In the genomic region with DNA sequence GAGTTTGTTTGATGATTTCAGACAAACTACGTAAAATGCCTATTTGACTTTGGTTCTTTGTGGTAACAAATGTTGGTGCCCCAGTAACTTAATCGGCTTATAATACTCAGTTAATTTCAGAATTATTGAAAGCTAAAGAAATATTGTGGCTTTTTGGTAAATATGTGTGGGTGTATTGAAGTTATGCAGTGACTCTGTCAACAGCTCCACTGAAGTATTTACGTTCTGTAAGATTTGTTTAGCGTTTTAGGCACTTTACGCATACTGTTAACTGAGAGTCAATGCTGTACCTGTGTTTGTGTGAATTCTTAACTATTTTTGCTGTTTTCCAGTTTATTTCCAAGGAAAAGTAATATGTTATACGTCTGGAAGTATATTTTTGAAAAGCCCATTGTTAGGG, we compare ENCODE assay signal across 8 cellular contexts. TPM values are rescaled to one million over a fixed set of nuclear protein-coding genes. Genes with fewer than 3 reads are reported as not detected.
DNase-seq lines count a peak whose midpoint lies in the region; ATAC-seq and TF ChIP-seq lines count a peak whose summit lies in the region.

No MANE protein-coding gene starts in this region.

- no peak overlapping the region for H2BK120ac ChIP-seq in trophoblast cell (ENCODE audit: insufficient read depth, low read length, poor library complexity)

- no peak overlapping the region for H2AFZ ChIP-seq in trophoblast cell (ENCODE audit: insufficient read depth, low read length, poor library complexity)

- peaks cover 30% of the 10 kb centered on the region for H3K79me2 ChIP-seq in trophoblast cell (ENCODE audit: control insufficient read depth, insufficient read depth, low read length, poor library complexity)

- POLR2A ChIA-PET in Panc1 (lab: Charles Lee): no interaction called here

- DNase-seq in Panc1 (ENCODE audit: low read depth, low spot score): no peak
- DNase-seq in epithelial cell of prostate (ENCODE audit: low read depth, low spot score): no peak
- peak in 1 of 2 donors; percentile 8 for DNase-seq in trophoblast cell
- DNase-seq in NCI-H1092 treated with DMSO at 0.1 percent for 48 hours (lab: John Stamatoyannopoulos, UW): no peak
- no peak for DNase-seq in NCI-H1436 treated with DMSO at 0.1 percent for 48 hours (lab: John Stamatoyannopoulos, UW)
- DNase-seq in SW480 (ENCODE audit: low spot score): no peak
- DNase-seq in GM03348 (ENCODE audit: low spot score): no peak

- no peaks in the 10 kb centered on the region for H3K36me3 ChIP-seq in ES-I3 (ENCODE audit: insufficient read depth, low read length)
- peaks cover 5% of the 10 kb centered on the region for H3K36me3 ChIP-seq in Panc1 (ENCODE audit: control insufficient read depth, insufficient read depth, low read length)
- no peaks in the 10 kb centered on the region for H3K36me3 ChIP-seq in trophoblast cell (ENCODE audit: control insufficient read depth in 1 of 2, insufficient read depth in 2 of 2, low read length in 2 of 2)

- intact Hi-C loops in Panc1 (cut with micrococcal nuclease; ENCODE audit: unreplicated experiment): no loop called here

- H3K14ac ChIP-seq in trophoblast cell (ENCODE audit: low read length): no peak overlapping the region

- no peaks in the 10 kb centered on the region for H3K9me3 ChIP-seq in ES-I3 (ENCODE audit: control insufficient read depth, insufficient read depth, low read length)
- no peaks in the 10 kb centered on the region for H3K9me3 ChIP-seq in Panc1 (ENCODE audit: control insufficient read depth, insufficient read depth, low read depth, low read length)
- no peaks in the 10 kb centered on the region for H3K9me3 ChIP-seq in trophoblast cell (ENCODE audit: insufficient read depth, low read depth, low read length)

- H3K27me3 ChIP-seq in Panc1 (ENCODE audit: control insufficient read depth, insufficient read depth, low read length) (no peaks in the 10 kb centered on the region), trophoblast cell (ENCODE audit: insufficient read depth, low read length) (no peaks in the 10 kb centered on the region)

- in situ Hi-C loops in Panc1 (cut with HindIII; ENCODE audit: low pct_unique_long_range_greater_than_20kb, low sequenced_read_pairs): no loop called here

- no peak for TF ChIP-seq CTCF in Panc1 (IDR thresholded peaks at IDR 0.05)

- H3K4me3 ChIP-seq in Panc1 (ENCODE audit: low read depth in 2 of 2, low read length in 2 of 2): peak overlapping the region; percentile 85 to 90
- H3K4me3 ChIP-seq in trophoblast cell (ENCODE audit: low read depth, low read length): no peak overlapping the region

- BruUV-seq in Panc1 (replicated peaks; lab: Mats Ljungman, UMichigan): TSS peak; percentile 59

- H3K4me1 ChIP-seq in ES-I3 (ENCODE audit: insufficient read depth, low read length): peaks cover 20% of the 10 kb centered on the region
- H3K4me1 ChIP-seq in Panc1 (ENCODE audit: control insufficient read depth, insufficient read depth, low read length): peaks cover 27% of the 10 kb centered on the region
- peaks cover 11 to 22% of the 10 kb centered on the region in 2 experiments for H3K4me1 ChIP-seq in trophoblast cell (ENCODE audit: control insufficient read depth in 1 of 2, insufficient read depth in 2 of 2, low read length in 2 of 2)

- H3K79me1 ChIP-seq in trophoblast cell (ENCODE audit: low read length): peaks cover 28% of the 10 kb centered on the region

- no peak overlapping the region for H4K8ac ChIP-seq in trophoblast cell (ENCODE audit: low read depth, low read length)

- H3K4ac ChIP-seq in trophoblast cell (ENCODE audit: low read depth, low read length): no peak overlapping the region

- WGBS in trophoblast cell (ENCODE audit: extremely low coverage, insufficient coverage, insufficient read length): no CpG with 5 or more reads among the region's 6 CpGs

- CTCF ChIA-PET in Panc1 (lab: Charles Lee): no interaction called here

- H3K27ac ChIP-seq in Panc1 (ENCODE audit: low read length): peak overlapping the region; percentile 92
- peak overlapping the region; percentile 91 for H3K27ac ChIP-seq in epithelial cell of prostate
- no peak overlapping the region for H3K27ac ChIP-seq in trophoblast cell (ENCODE audit: low read depth, low read length)

- no peak overlapping the region for H4K91ac ChIP-seq in trophoblast cell (ENCODE audit: low read depth, low read length)

- ATAC-seq in Panc1: no peak

- H4K12ac ChIP-seq in trophoblast cell (ENCODE audit: low read depth, low read length): no peak overlapping the region

- peak overlapping the region; percentile 33 for H3K4me2 ChIP-seq in trophoblast cell (ENCODE audit: low read length)

- no peak overlapping the region for H3K18ac ChIP-seq in trophoblast cell (ENCODE audit: low read length)

- no peak overlapping the region for H3K23ac ChIP-seq in trophoblast cell (ENCODE audit: low read length)

- no peak overlapping the region for H2BK5ac ChIP-seq in trophoblast cell (ENCODE audit: low read depth, low read length, poor library complexity)

- H2BK12ac ChIP-seq in trophoblast cell (ENCODE audit: low read length): no peak overlapping the region

- H2AK5ac ChIP-seq in trophoblast cell (ENCODE audit: low read length): no peak overlapping the region

- H3K9ac ChIP-seq in ES-I3 (ENCODE audit: low read depth, low read length) (peak overlapping the region; percentile 79; the same call in 1 of the 2 replicates), trophoblast cell (ENCODE audit: low read length) (no peak overlapping the region)

RNA-seq across cellular contexts. Expression of a gene that starts 2.2 kb away (rescaled TPM):
- total RNA-seq in Panc1 (2021; ENCODE audit: unreplicated experiment): 114 TPM
- polyA plus RNA-seq in Panc1 (2012; ENCODE audit: insufficient read length): 100 TPM
- 272 and 284 TPM in 2 replicates for polyA plus RNA-seq in trophoblast cell (2013)
